ENCODE assay signal across 9 cellular contexts in genomic region chr19:40800339-40800996, GRCh38. TPM values are rescaled to one million over a fixed set of nuclear protein-coding genes. Genes with fewer than 3 reads are reported as not detected.
DNase-seq lines count a peak whose midpoint lies in the region; ATAC-seq and TF ChIP-seq lines count a peak whose summit lies in the region.
"Had no signal": no experiment of that assay in that cellular context is flagged by ENCODE, and none has a peak within 500 bp of the region (broad histone marks: within the 10 kb centered on the region; RNA-seq: fewer than 3 reads in every experiment).

No MANE protein-coding gene starts in this region.

- H3K79me2 ChIP-seq in PC-3 (ENCODE audit: low read length) (peaks cover 58% of the 10 kb centered on the region), neural progenitor cell (ENCODE audit: low read depth) (peaks cover 63% of the 10 kb centered on the region)

- H3K9me3 Mint-ChIP-seq in neural progenitor cell = no peaks in the 10 kb centered on the region

- H3K9me2 ChIP-seq in PC-3 (replicated peaks; ENCODE audit: low read length) = no peaks in the 10 kb centered on the region

- H3K27ac ChIP-seq in C4-2B (peak overlapping the region; percentile 91), PC-3 (ENCODE audit: low read length) (no peak overlapping the region), neural progenitor cell (no peak overlapping the region)
- peak overlapping the region; percentile 74 for H3K27ac ChIP-seq in effector memory CD4-positive, alpha-beta T cell (ENCODE audit: insufficient read depth, low read length, poor library complexity, severe bottlenecking)

- ATAC-seq in PC-3 = no peak

- CTCF ChIA-PET in PC-3 (lab: Charles Lee) = no interaction called here

- no TSS peak for BruUV-seq in PC-3 (replicated peaks; lab: Mats Ljungman, UMichigan)

- H3K27me3 Mint-ChIP-seq in neural progenitor cell (ENCODE audit: insufficient read depth, low read depth) = peaks cover 12% of the 10 kb centered on the region

- H3K27me3 ChIP-seq in PC-3 (ENCODE audit: low read length) (no peaks in the 10 kb centered on the region), neural progenitor cell (no peaks in the 10 kb centered on the region)
- no peaks in the 10 kb centered on the region for H3K27me3 ChIP-seq in effector memory CD4-positive, alpha-beta T cell (replicated peaks; ENCODE audit: control insufficient read depth, insufficient read depth, low read length, poor library complexity, severe bottlenecking)

- H3K36me3 Mint-ChIP-seq in neural progenitor cell = peaks cover 11% of the 10 kb centered on the region

- intact Hi-C loops in PC-3 (cut with micrococcal nuclease) = no loop called here

- H3K27ac Mint-ChIP-seq in neural progenitor cell = peak overlapping the region; percentile 94

- H4K20me1 ChIP-seq in PC-3 (ENCODE audit: low read length) (peaks cover 15% of the 10 kb centered on the region; the same call in 1 of the 2 replicates), neural progenitor cell (ENCODE audit: low read depth) (peaks cover 61% of the 10 kb centered on the region)

- peak overlapping the region; percentile 96 for H3K4me3 Mint-ChIP-seq in neural progenitor cell

- peak overlapping the region; percentile 71 for H3K9ac ChIP-seq in PC-3 (ENCODE audit: low read length)
- H3K9ac ChIP-seq in neural progenitor cell = peak overlapping the region; percentile 83

- H2AFZ ChIP-seq in PC-3 (ENCODE audit: low read length) (no peak overlapping the region), neural progenitor cell (replicated peaks) (no peak overlapping the region)

- H3K4me1 Mint-ChIP-seq in neural progenitor cell = peaks cover 62% of the 10 kb centered on the region

- no peaks in the 10 kb centered on the region for H3K9me3 ChIP-seq in PC-3 (ENCODE audit: low read length)
- no peaks in the 10 kb centered on the region for H3K9me3 ChIP-seq in effector memory CD4-positive, alpha-beta T cell (ENCODE audit: control insufficient read depth, low read length)
- no peaks in the 10 kb centered on the region for H3K9me3 ChIP-seq in neural progenitor cell (ENCODE audit: low read depth)

- H3F3A ChIP-seq in PC-3 (ENCODE audit: low read length, unreplicated experiment) (no peaks in the 10 kb centered on the region), neural progenitor cell (ENCODE audit: low read depth) (peaks cover 16% of the 10 kb centered on the region)

- POLR2A ChIA-PET in PC-3 (lab: Charles Lee; ENCODE audit: unreplicated experiment) = no interaction called here

- TF ChIP-seq CTCF in C4-2B (conservative IDR thresholded peaks at IDR 0.05) (no peak), PC-3 (conservative IDR thresholded peaks at IDR 0.05; ENCODE audit: low read depth, low read length) (no peak), neural progenitor cell (IDR thresholded peaks at IDR 0.05) (no peak)

- H3K4me1 ChIP-seq in PC-3 (ENCODE audit: insufficient read depth, low read length) = peaks cover 36% of the 10 kb centered on the region
- H3K4me1 ChIP-seq in effector memory CD4-positive, alpha-beta T cell (ENCODE audit: control insufficient read depth, insufficient read depth, low read length, poor library complexity, severe bottlenecking) = peaks cover 56% of the 10 kb centered on the region
- peaks cover 25% of the 10 kb centered on the region for H3K4me1 ChIP-seq in neural progenitor cell

- DNase-seq in PC-3 = no peak
- no peak for DNase-seq in effector memory CD4-positive, alpha-beta T cell
- DNase-seq in neural progenitor cell (ENCODE audit: low spot score) = no peak
- DNase-seq in NCI-H748 (lab: John Stamatoyannopoulos, UW; ENCODE audit: unreplicated experiment) = no peak
- DNase-seq in UCSD-AML1 (lab: John Stamatoyannopoulos, UW; ENCODE audit: unreplicated experiment) = no peak
- no peak for DNase-seq in NCI-H146 (lab: John Stamatoyannopoulos, UW)
- DNase-seq in HT-29 (ENCODE audit: low spot score) = no peak

- H3K4me2 ChIP-seq in PC-3 (ENCODE audit: low read length) (peak overlapping the region; percentile 92), neural progenitor cell (peak overlapping the region; percentile 97)

- H3K4me3 ChIP-seq in PC-3 (ENCODE audit: low read length) (peak overlapping the region; percentile 85), neural progenitor cell (peak overlapping the region; percentile 99)
- peak overlapping the region; percentile 72 for H3K4me3 ChIP-seq in effector memory CD4-positive, alpha-beta T cell (ENCODE audit: insufficient read depth, low read depth, low read length, poor library complexity, severe bottlenecking)

- H3K36me3 ChIP-seq in PC-3 (ENCODE audit: low read depth, low read length) (peaks cover 2% of the 10 kb centered on the region; the same call in 1 of the 2 replicates), neural progenitor cell (no peaks in the 10 kb centered on the region)
- peaks cover 7% of the 10 kb centered on the region for H3K36me3 ChIP-seq in effector memory CD4-positive, alpha-beta T cell (ENCODE audit: control insufficient read depth, insufficient read depth, low read length)

RNA-seq across cellular contexts. Expression of gene EGLN2, which starts 1.5 kb away (rescaled TPM):
- total RNA-seq in PC-3 (2014; rRNA removed) (36.6 and 58.9 TPM in 2 replicates), neural progenitor cell (ENCODE audit: low replicate concordance) (27.0 and 97.3 TPM in 2 replicates)
- 258 and 264 TPM in 2 replicates for total RNA-seq in HT-29 (2014; rRNA removed; shearing (Covaris generic))

RNA-seq across cellular contexts. Expression of gene RAB4B, which starts 22.4 kb away (rescaled TPM):
- total RNA-seq in PC-3 (2014; rRNA removed) (7.4 and 13.9 TPM in 2 replicates), neural progenitor cell (ENCODE audit: low replicate concordance) (12.9 and 27.0 TPM in 2 replicates)
- total RNA-seq in HT-29 (2014; rRNA removed; shearing (Covaris generic)) = 36.0 and 51.3 TPM in 2 replicates

RNA-seq across cellular contexts. Expression of gene MIA, which starts 25.1 kb away (rescaled TPM):
- total RNA-seq in PC-3 (2014; rRNA removed) (1.4 TPM in 1 of 2 replicates, not detected in the other), neural progenitor cell (ENCODE audit: low replicate concordance) (not detected in 2 replicates)
- 15.8 TPM in 2 replicates for total RNA-seq in HT-29 (2014; rRNA removed; shearing (Covaris generic))
- total RNA-seq: lung microvascular endothelial cell had no signal

RNA-seq across cellular contexts. Expression of gene SNRPA, which starts 49.5 kb away (rescaled TPM):
- total RNA-seq in PC-3 (2014; rRNA removed) = 207 and 243 TPM in 2 replicates
- total RNA-seq in neural progenitor cell (ENCODE audit: low replicate concordance) = 112 and 179 TPM in 2 replicates
- total RNA-seq in HT-29 (2014; rRNA removed; shearing (Covaris generic)) = 252 and 361 TPM in 2 replicates

RNA-seq across cellular contexts. Expression of gene CYP2A6, which starts 49.8 kb away (rescaled TPM):
- total RNA-seq in PC-3 (2014; rRNA removed) (not detected in 2 replicates), neural progenitor cell (ENCODE audit: low replicate concordance) (not detected in 2 replicates)
- total RNA-seq in HT-29 (2014; rRNA removed; shearing (Covaris generic)) = not detected in 2 replicates
- total RNA-seq: lung microvascular endothelial cell had no signal

Comparison
In these comparisons a context has a peak if more than half of its experiments do, and no peak if none do; other contexts are left out.
1. H3K27ac ChIP-seq: peak in C4-2B (single experiment) and effector memory CD4-positive, alpha-beta T cell (single experiment); none in PC-3 (single experiment) and neural progenitor cell (single experiment).
2. Peak in every context shown above with its lines, with median percentiles within 50 percentile points of each other: H3K4me3 ChIP-seq.